In the genomic region with DNA sequence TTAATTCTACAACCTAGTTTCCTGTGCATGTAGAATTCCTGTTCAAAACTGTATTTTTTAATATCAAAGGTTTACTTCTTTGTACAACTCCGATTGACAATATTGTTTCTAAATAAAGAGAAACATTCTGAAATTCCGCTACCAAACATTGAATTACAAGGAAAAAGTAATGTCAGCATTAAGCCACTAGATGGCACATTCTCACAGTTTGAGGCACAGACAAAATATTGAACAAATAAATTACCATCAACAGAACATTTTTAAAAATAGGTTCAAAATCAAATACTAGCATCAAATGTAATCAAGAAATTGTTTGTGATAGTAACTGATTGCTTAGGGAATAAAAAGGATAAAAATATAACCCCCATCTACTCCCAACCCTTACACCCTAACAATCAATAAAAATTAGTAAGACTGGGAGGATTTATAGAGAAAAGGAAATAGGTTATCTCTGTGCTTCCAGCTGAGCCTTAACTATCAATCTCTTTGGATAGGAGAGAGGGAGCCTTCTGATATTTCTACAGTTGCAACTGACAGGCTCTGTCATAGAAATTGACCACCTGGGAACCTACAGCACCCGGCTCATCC, we compare ENCODE assay signal across 8 cellular contexts.
DNase-seq lines count a peak whose midpoint lies in the region; ATAC-seq and TF ChIP-seq lines count a peak whose summit lies in the region.

No MANE protein-coding gene starts in this region.

- no peak overlapping the region for H3K4me3 ChIP-seq in naive thymus-derived CD4-positive, alpha-beta T cell (ENCODE audit: low read length)

- H3K9me3 ChIP-seq in naive thymus-derived CD4-positive, alpha-beta T cell (ENCODE audit: control insufficient read depth in 2 of 3, low read length in 3 of 3): no peaks in the 10 kb centered on the region

- H3K4me1 ChIP-seq in naive thymus-derived CD4-positive, alpha-beta T cell (ENCODE audit: control insufficient read depth in 2 of 2, insufficient read depth in 2 of 2, low read length in 2 of 2): no peaks in the 10 kb centered on the region

- no peak overlapping the region for H3K27ac Mint-ChIP-seq in natural killer cell
- no peak overlapping the region for H3K27ac Mint-ChIP-seq in natural killer cell treated with Interleukin-12 subunit alpha and Interleukin-12 subunit beta and Interleukin-15 and Interleukin-18, amount 100 ng/mL, for 72 hours
- H3K27ac Mint-ChIP-seq in naive thymus-derived CD4-positive, alpha-beta T cell: no peak overlapping the region

- POLR2A ChIA-PET in naive thymus-derived CD4-positive, alpha-beta T cell (lab: Charles Lee): no interaction called here

- no peak for DNase-seq in natural killer cell
- no peak for DNase-seq in natural killer cell treated with Interleukin-12 subunit alpha and Interleukin-12 subunit beta and Interleukin-15 and Interleukin-18, amount 100 ng/mL, for 72 hours (ENCODE audit: low spot score)
- peak; percentile 38 for DNase-seq in NCI-H345 treated with DMSO at 0.1 percent for 48 hours (lab: John Stamatoyannopoulos, UW; ENCODE audit: unreplicated experiment)
- peak; percentile 53 for DNase-seq in cerebellar cortex (ENCODE audit: low spot score)
- DNase-seq in naive thymus-derived CD4-positive, alpha-beta T cell: peak in 7 of 9 donors; percentile 18 to 52 (median 40)

- CTCF ChIA-PET in naive thymus-derived CD4-positive, alpha-beta T cell (lab: Charles Lee): interaction anchor here (0.6 to 1.2 kb wide), 3 partner anchors 200 to 523 kb away, joined by 3 to 5 read pairs (median 3); no protein-coding TSS in a partner anchor

- H3K36me3 ChIP-seq in naive thymus-derived CD4-positive, alpha-beta T cell (ENCODE audit: control insufficient read depth in 2 of 3, insufficient read depth in 3 of 3, low read length in 3 of 3): no peaks in the 10 kb centered on the region

- peaks cover 0 to 5% of the 10 kb centered on the region in 2 donors for H3K4me1 Mint-ChIP-seq in natural killer cell
- peaks cover 11 to 12% of the 10 kb centered on the region in 2 donors for H3K4me1 Mint-ChIP-seq in natural killer cell treated with Interleukin-12 subunit alpha and Interleukin-12 subunit beta and Interleukin-15 and Interleukin-18, amount 100 ng/mL, for 72 hours (ENCODE audit: low read depth in 2 of 2)
- H3K4me1 Mint-ChIP-seq in naive thymus-derived CD4-positive, alpha-beta T cell: peaks cover 0 to 7% (median 0%) of the 10 kb centered on the region in 7 donors

- no peaks in the 10 kb centered on the region for H3K9me3 Mint-ChIP-seq in natural killer cell
- no peaks in the 10 kb centered on the region for H3K9me3 Mint-ChIP-seq in natural killer cell treated with Interleukin-12 subunit alpha and Interleukin-12 subunit beta and Interleukin-15 and Interleukin-18, amount 100 ng/mL, for 72 hours
- H3K9me3 Mint-ChIP-seq in naive thymus-derived CD4-positive, alpha-beta T cell: no peaks in the 10 kb centered on the region

- H3K27ac ChIP-seq in naive thymus-derived CD4-positive, alpha-beta T cell (ENCODE audit: low read depth, low read length): no peak overlapping the region

- intact Hi-C loops in natural killer cell (cut with micrococcal nuclease): loop anchor here (1.0 kb wide), 2 partner anchors 459 to 463 kb away; no protein-coding TSS in a partner anchor
- intact Hi-C loops in naive thymus-derived CD4-positive, alpha-beta T cell (cut with micrococcal nuclease): loop anchor here (1.0 to 10.0 kb wide), 10 partner anchors 23 to 591 kb away; a partner anchor contains a TSS

- no peaks in the 10 kb centered on the region for H3K36me3 Mint-ChIP-seq in natural killer cell
- no peaks in the 10 kb centered on the region for H3K36me3 Mint-ChIP-seq in natural killer cell treated with Interleukin-12 subunit alpha and Interleukin-12 subunit beta and Interleukin-15 and Interleukin-18, amount 100 ng/mL, for 72 hours
- no peaks in the 10 kb centered on the region for H3K36me3 Mint-ChIP-seq in naive thymus-derived CD4-positive, alpha-beta T cell

- no peaks in the 10 kb centered on the region for H3K27me3 ChIP-seq in naive thymus-derived CD4-positive, alpha-beta T cell (ENCODE audit: control insufficient read depth in 2 of 2, insufficient read depth in 2 of 2, low read length in 2 of 2)

- peak in 1 of 3 donors; percentile 36 for ATAC-seq in natural killer cell
- no peak for ATAC-seq in natural killer cell treated with Interleukin-12 subunit alpha and Interleukin-12 subunit beta and Interleukin-15 and Interleukin-18, amount 100 ng/mL, for 72 hours
- ATAC-seq in naive thymus-derived CD4-positive, alpha-beta T cell: no peak
- ATAC-seq in GM18867 (IDR thresholded peaks at IDR 0.05; ENCODE audit: unreplicated experiment): no peak
- no peak for ATAC-seq in GM18861 (IDR thresholded peaks at IDR 0.05; ENCODE audit: unreplicated experiment)
- ATAC-seq in HG03097 (IDR thresholded peaks at IDR 0.05; ENCODE audit: low FRiP score, unreplicated experiment): no peak

- peak; percentile 91 for TF ChIP-seq CTCF in natural killer cell (IDR thresholded peaks at IDR 0.05)

- H3K4me3 Mint-ChIP-seq in natural killer cell: no peak overlapping the region
- no peak overlapping the region for H3K4me3 Mint-ChIP-seq in natural killer cell treated with Interleukin-12 subunit alpha and Interleukin-12 subunit beta and Interleukin-15 and Interleukin-18, amount 100 ng/mL, for 72 hours
- H3K4me3 Mint-ChIP-seq in naive thymus-derived CD4-positive, alpha-beta T cell: no peak overlapping the region

- peaks cover 14 to 30% of the 10 kb centered on the region in 2 donors for H3K27me3 Mint-ChIP-seq in natural killer cell (ENCODE audit: low read depth in 2 of 2)
- H3K27me3 Mint-ChIP-seq in natural killer cell treated with Interleukin-12 subunit alpha and Interleukin-12 subunit beta and Interleukin-15 and Interleukin-18, amount 100 ng/mL, for 72 hours: peaks cover 17 to 20% of the 10 kb centered on the region in 2 donors
- peaks cover 0 to 27% (median 16%) of the 10 kb centered on the region in 5 donors for H3K27me3 Mint-ChIP-seq in naive thymus-derived CD4-positive, alpha-beta T cell

Comparison
In these comparisons a context has a peak if more than half of its experiments do, and no peak if none do; other contexts are left out.
1. DNase-seq: peak in NCI-H345 treated with DMSO at 0.1 percent for 48 hours (single experiment), cerebellar cortex (single experiment) and naive thymus-derived CD4-positive, alpha-beta T cell (7 of 9); none in natural killer cell (single experiment) and natural killer cell treated with Interleukin-12 subunit alpha and Interleukin-12 subunit beta and Interleukin-15 and Interleukin-18, amount 100 ng/mL, for 72 hours (single experiment).